13 cellular contexts compared by ENCODE assay signal in genomic region chr5:175680020-175680419, GRCh38. TPM values are rescaled to one million over a fixed set of nuclear protein-coding genes. Genes with fewer than 3 reads are reported as not detected.
"Had no signal": no experiment of that assay in that cellular context is flagged by ENCODE, and none has a peak within 500 bp of the region (broad histone marks: within the 10 kb centered on the region; RNA-seq: fewer than 3 reads in every experiment).

No MANE protein-coding gene starts in this region.

- DNase-seq: activated CD4-positive, alpha-beta memory T cell treated with anti-CD3 and anti-CD28 coated beads for 36 hours; activated gamma-delta T cell; activated T-cell treated with anti-CD3 and anti-CD28 coated beads, Interleukin-2, amount 50 U/mL, for 4 hours; dermis blood vessel endothelial cell; endodermal cell; glutamatergic neuron; nephron progenitor cell; stimulated activated CD4-positive, alpha-beta T cell treated with anti-CD3 and anti-CD28 coated beads, Interleukin-2, amount 100 ng/mL, for 24 hours; stimulated activated naive CD4-positive, alpha-beta T cell treated with Interleukin-2 at 50 U/mL for 16 hours; T1000; upper lobe of left lung had no signal

- H3K79me2 ChIP-seq: parathyroid adenoma had no signal

- H3K27ac ChIP-seq: parathyroid adenoma, upper lobe of left lung had no signal

- H3K4me1 ChIP-seq: upper lobe of left lung had no signal

- H3K27me3 ChIP-seq: upper lobe of left lung had no signal

- H3K9me3 ChIP-seq: upper lobe of left lung had no signal

- ATAC-seq: activated T-cell treated with anti-CD3 and anti-CD28 coated beads, Interleukin-2, amount 50 U/mL, for 4 hours; left lobe of liver had no signal

- H2AFZ ChIP-seq: parathyroid adenoma had no signal

- H3K4me3 ChIP-seq: upper lobe of left lung had no signal

- H3K36me3 ChIP-seq: upper lobe of left lung had no signal

RNA-seq across cellular contexts. Expression of gene HRH2, which starts 22.1 kb away (rescaled TPM):
- total RNA-seq: dermis blood vessel endothelial cell had no signal
